8 cellular contexts compared by ENCODE assay signal in genomic region chr12:106030210-106031175, GRCh38.
A peak's percentile ranks its signal among the peaks of the same experiment; 100 is the strongest.
DNase-seq lines count a peak whose midpoint lies in the region; ATAC-seq, FAIRE-seq and TF ChIP-seq lines count a peak whose summit lies in the region.

No MANE protein-coding gene starts in this region.

- no peaks in the 10 kb centered on the region for H3K9me3 ChIP-seq in heart left ventricle
- H3K9me3 ChIP-seq in left ventricle myocardium inferior (replicated peaks): peaks cover under 1% of the 10 kb centered on the region

- TF ChIP-seq CTCF in heart left ventricle (IDR thresholded peaks at IDR 0.05): no peak
- TF ChIP-seq CTCF in left ventricle myocardium inferior (IDR thresholded peaks at IDR 0.05; ENCODE audit: borderline replicate concordance): no peak
- TF ChIP-seq CTCF in RWPE1 (conservative IDR thresholded peaks at IDR 0.05; ENCODE audit: low read depth): no peak
- TF ChIP-seq CTCF in fibroblast of pulmonary artery (IDR thresholded peaks at IDR 0.05; ENCODE audit: low read length, missing control alignments): no peak

- peak; percentile 24 to 58 (median 40) for ATAC-seq in heart left ventricle

- H3K4me3 ChIP-seq in heart left ventricle (no peak overlapping the region), left ventricle myocardium inferior (no peak overlapping the region), fibroblast of pulmonary artery (replicated peaks; ENCODE audit: low read depth, low read length) (peak overlapping the region; percentile 28)

- DNase-seq in heart left ventricle: no peak
- no peak for DNase-seq in left ventricle myocardium inferior
- DNase-seq in RWPE1 (ENCODE audit: low spot score): peak; percentile 62
- peak; percentile 97 for DNase-seq in fibroblast of pulmonary artery (ENCODE audit: low read depth)
- DNase-seq in urothelium cell line (ENCODE audit: low spot score): peak; percentile 79
- no peak for DNase-seq in KBM-7
- no peak for DNase-seq in stimulated activated naive CD4-positive, alpha-beta T cell treated with Interleukin-2 at 50 U/mL for 16 hours (lab: John Stamatoyannopoulos, UW)
- DNase-seq in NCI-H2196 (lab: John Stamatoyannopoulos, UW; ENCODE audit: unreplicated experiment): no peak

- FAIRE-seq in urothelium cell line (lab: Jason Lieb, UNC): no peak

- H3K27ac ChIP-seq in heart left ventricle: peak overlapping the region in 1 of 12 donors; percentile 22
- no peak overlapping the region for H3K27ac ChIP-seq in left ventricle myocardium inferior (replicated peaks)
- H3K27ac ChIP-seq in RWPE1: peak overlapping the region; percentile 71

- intact Hi-C loops in heart left ventricle (cut with DNase I): no loop called here
- intact Hi-C loops in left ventricle myocardium inferior (cut with micrococcal nuclease): no loop called here

- no peak for TF ChIP-seq POLR2A in heart left ventricle (IDR thresholded peaks at IDR 0.05)

- H3K36me3 ChIP-seq in heart left ventricle (no peaks in the 10 kb centered on the region), left ventricle myocardium inferior (no peaks in the 10 kb centered on the region)

- in situ Hi-C loops in KBM-7 (cut with MboI; ENCODE audit: low pct_unique_long_range_greater_than_20kb, low sequenced_read_pairs): no loop called here

- H3K4me1 ChIP-seq in heart left ventricle: peaks cover 0 to 11% (median 5%) of the 10 kb centered on the region in 12 donors
- peaks cover 10% of the 10 kb centered on the region for H3K4me1 ChIP-seq in left ventricle myocardium inferior

- WGBS in heart left ventricle, 4 donors: 36 to 50% (median 41%) methylated on average over 12 of the region's 12 CpGs

- POLR2A ChIA-PET in RWPE1 (lab: Yijun Ruan, JAX; ENCODE audit: low non-redundant PET): no interaction called here

- CTCF ChIA-PET in RWPE1 (lab: Yijun Ruan, JAX): interaction anchor here (0.6 to 1.1 kb wide), 2 partner anchors 105 to 550 kb away, joined by 3 to 4 read pairs; no protein-coding TSS in a partner anchor

- H3K27me3 ChIP-seq in heart left ventricle (no peaks in the 10 kb centered on the region), left ventricle myocardium inferior (ENCODE audit: low read depth) (no peaks in the 10 kb centered on the region)

Comparison
In these comparisons a context has a peak if more than half of its experiments do, and no peak if none do; other contexts are left out.
1. DNase-seq: peak in RWPE1 (single experiment), fibroblast of pulmonary artery (single experiment) and urothelium cell line (single experiment); none in heart left ventricle (0 of 5), left ventricle myocardium inferior (single experiment), KBM-7 (single experiment), stimulated activated naive CD4-positive, alpha-beta T cell treated with Interleukin-2 at 50 U/mL for 16 hours (single experiment) and NCI-H2196 (single experiment).